1 cellular context compared by ENCODE assay signal in genomic region chr1:1615256-1616044, GRCh38.
TF ChIP-seq lines count a peak whose summit lies in the region.

Gene MIB2 (plus strand): TSS chr1:1615500. CDS start chr1:1623453, 7,953 bp downstream.

TF ChIP-seq in WTC11, 78 proteins besides CTCF, POLR2A, EP300 and RAD21 (continued from another document and continues in another):
- TF ChIP-seq, protein P1, sequence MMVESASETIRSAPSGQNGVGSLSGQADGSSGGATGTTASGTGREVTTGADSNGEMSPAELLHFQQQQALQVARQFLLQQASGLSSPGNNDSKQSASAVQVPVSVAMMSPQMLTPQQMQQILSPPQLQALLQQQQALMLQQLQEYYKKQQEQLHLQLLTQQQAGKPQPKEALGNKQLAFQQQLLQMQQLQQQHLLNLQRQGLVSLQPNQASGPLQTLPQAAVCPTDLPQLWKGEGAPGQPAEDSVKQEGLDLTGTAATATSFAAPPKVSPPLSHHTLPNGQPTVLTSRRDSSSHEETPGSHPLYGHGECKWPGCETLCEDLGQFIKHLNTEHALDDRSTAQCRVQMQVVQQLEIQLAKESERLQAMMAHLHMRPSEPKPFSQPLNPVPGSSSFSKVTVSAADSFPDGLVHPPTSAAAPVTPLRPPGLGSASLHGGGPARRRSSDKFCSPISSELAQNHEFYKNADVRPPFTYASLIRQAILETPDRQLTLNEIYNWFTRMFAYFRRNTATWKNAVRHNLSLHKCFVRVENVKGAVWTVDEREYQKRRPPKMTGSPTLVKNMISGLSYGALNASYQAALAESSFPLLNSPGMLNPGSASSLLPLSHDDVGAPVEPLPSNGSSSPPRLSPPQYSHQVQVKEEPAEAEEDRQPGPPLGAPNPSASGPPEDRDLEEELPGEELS (CRISPR knock-in tag; IDR thresholded peaks at IDR 0.05), result no peak
- no peak for TF ChIP-seq HMGA2 (CRISPR knock-in tag; IDR thresholded peaks at IDR 0.05)
- TF ChIP-seq IRF1 (CRISPR knock-in tag; IDR thresholded peaks at IDR 0.05), result no peak
- TF ChIP-seq, protein P2, sequence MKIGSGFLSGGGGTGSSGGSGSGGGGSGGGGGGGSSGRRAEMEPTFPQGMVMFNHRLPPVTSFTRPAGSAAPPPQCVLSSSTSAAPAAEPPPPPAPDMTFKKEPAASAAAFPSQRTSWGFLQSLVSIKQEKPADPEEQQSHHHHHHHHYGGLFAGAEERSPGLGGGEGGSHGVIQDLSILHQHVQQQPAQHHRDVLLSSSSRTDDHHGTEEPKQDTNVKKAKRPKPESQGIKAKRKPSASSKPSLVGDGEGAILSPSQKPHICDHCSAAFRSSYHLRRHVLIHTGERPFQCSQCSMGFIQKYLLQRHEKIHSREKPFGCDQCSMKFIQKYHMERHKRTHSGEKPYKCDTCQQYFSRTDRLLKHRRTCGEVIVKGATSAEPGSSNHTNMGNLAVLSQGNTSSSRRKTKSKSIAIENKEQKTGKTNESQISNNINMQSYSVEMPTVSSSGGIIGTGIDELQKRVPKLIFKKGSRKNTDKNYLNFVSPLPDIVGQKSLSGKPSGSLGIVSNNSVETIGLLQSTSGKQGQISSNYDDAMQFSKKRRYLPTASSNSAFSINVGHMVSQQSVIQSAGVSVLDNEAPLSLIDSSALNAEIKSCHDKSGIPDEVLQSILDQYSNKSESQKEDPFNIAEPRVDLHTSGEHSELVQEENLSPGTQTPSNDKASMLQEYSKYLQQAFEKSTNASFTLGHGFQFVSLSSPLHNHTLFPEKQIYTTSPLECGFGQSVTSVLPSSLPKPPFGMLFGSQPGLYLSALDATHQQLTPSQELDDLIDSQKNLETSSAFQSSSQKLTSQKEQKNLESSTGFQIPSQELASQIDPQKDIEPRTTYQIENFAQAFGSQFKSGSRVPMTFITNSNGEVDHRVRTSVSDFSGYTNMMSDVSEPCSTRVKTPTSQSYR (CRISPR knock-in tag; IDR thresholded peaks at IDR 0.05), result no peak
- TF ChIP-seq, protein P3, sequence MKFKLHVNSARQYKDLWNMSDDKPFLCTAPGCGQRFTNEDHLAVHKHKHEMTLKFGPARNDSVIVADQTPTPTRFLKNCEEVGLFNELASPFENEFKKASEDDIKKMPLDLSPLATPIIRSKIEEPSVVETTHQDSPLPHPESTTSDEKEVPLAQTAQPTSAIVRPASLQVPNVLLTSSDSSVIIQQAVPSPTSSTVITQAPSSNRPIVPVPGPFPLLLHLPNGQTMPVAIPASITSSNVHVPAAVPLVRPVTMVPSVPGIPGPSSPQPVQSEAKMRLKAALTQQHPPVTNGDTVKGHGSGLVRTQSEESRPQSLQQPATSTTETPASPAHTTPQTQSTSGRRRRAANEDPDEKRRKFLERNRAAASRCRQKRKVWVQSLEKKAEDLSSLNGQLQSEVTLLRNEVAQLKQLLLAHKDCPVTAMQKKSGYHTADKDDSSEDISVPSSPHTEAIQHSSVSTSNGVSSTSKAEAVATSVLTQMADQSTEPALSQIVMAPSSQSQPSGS (CRISPR knock-in tag; IDR thresholded peaks at IDR 0.05; ENCODE audit: borderline replicate concordance, low read depth), result no peak
- TF ChIP-seq, protein P4, sequence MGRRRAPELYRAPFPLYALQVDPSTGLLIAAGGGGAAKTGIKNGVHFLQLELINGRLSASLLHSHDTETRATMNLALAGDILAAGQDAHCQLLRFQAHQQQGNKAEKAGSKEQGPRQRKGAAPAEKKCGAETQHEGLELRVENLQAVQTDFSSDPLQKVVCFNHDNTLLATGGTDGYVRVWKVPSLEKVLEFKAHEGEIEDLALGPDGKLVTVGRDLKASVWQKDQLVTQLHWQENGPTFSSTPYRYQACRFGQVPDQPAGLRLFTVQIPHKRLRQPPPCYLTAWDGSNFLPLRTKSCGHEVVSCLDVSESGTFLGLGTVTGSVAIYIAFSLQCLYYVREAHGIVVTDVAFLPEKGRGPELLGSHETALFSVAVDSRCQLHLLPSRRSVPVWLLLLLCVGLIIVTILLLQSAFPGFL (CRISPR knock-in tag; IDR thresholded peaks at IDR 0.05; ENCODE audit: borderline replicate concordance), result no peak
- TF ChIP-seq FOXP1 (CRISPR knock-in tag; IDR thresholded peaks at IDR 0.05; ENCODE audit: borderline replicate concordance), result peak; percentile 62
- no peak for TF ChIP-seq TEAD1 (CRISPR knock-in tag; IDR thresholded peaks at IDR 0.05)
- no peak for TF ChIP-seq NFATC4 (CRISPR knock-in tag; IDR thresholded peaks at IDR 0.05)
- no peak for TF ChIP-seq EMX1 (CRISPR knock-in tag; IDR thresholded peaks at IDR 0.05)
- peak; percentile 60 for TF ChIP-seq USF2 (CRISPR knock-in tag; IDR thresholded peaks at IDR 0.05)
- TF ChIP-seq ZNF416 (CRISPR knock-in tag; IDR thresholded peaks at IDR 0.05), result no peak
- TF ChIP-seq NR1H2 (CRISPR knock-in tag; IDR thresholded peaks at IDR 0.05), result no peak
- TF ChIP-seq CBFB (CRISPR knock-in tag; IDR thresholded peaks at IDR 0.05; ENCODE audit: low read depth), result peak; percentile 56; the same call in 1 of the 2 replicates
- TF ChIP-seq, protein P5, sequence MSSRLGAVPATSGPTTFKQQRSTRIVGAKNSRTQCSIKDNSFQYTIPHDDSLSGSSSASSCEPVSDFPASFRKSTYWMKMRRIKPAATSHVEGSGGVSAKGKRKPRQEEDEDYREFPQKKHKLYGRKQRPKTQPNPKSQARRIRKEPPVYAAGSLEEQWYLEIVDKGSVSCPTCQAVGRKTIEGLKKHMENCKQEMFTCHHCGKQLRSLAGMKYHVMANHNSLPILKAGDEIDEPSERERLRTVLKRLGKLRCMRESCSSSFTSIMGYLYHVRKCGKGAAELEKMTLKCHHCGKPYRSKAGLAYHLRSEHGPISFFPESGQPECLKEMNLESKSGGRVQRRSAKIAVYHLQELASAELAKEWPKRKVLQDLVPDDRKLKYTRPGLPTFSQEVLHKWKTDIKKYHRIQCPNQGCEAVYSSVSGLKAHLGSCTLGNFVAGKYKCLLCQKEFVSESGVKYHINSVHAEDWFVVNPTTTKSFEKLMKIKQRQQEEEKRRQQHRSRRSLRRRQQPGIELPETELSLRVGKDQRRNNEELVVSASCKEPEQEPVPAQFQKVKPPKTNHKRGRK (CRISPR knock-in tag; IDR thresholded peaks at IDR 0.05; ENCODE audit: borderline replicate concordance), result no peak
- TF ChIP-seq, protein P6, sequence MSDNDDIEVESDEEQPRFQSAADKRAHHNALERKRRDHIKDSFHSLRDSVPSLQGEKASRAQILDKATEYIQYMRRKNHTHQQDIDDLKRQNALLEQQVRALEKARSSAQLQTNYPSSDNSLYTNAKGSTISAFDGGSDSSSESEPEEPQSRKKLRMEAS (CRISPR knock-in tag; IDR thresholded peaks at IDR 0.05), result peak; percentile 72; the same call in 1 of the 2 replicates
- no peak for TF ChIP-seq ZNF425 (CRISPR knock-in tag; conservative IDR thresholded peaks at IDR 0.05)
- TF ChIP-seq, protein P7, sequence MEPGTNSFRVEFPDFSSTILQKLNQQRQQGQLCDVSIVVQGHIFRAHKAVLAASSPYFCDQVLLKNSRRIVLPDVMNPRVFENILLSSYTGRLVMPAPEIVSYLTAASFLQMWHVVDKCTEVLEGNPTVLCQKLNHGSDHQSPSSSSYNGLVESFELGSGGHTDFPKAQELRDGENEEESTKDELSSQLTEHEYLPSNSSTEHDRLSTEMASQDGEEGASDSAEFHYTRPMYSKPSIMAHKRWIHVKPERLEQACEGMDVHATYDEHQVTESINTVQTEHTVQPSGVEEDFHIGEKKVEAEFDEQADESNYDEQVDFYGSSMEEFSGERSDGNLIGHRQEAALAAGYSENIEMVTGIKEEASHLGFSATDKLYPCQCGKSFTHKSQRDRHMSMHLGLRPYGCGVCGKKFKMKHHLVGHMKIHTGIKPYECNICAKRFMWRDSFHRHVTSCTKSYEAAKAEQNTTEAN (CRISPR knock-in tag; IDR thresholded peaks at IDR 0.05), result no peak
- TF ChIP-seq, protein P8, sequence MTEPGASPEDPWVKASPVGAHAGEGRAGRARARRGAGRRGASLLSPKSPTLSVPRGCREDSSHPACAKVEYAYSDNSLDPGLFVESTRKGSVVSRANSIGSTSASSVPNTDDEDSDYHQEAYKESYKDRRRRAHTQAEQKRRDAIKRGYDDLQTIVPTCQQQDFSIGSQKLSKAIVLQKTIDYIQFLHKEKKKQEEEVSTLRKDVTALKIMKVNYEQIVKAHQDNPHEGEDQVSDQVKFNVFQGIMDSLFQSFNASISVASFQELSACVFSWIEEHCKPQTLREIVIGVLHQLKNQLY (CRISPR knock-in tag; IDR thresholded peaks at IDR 0.05), result no peak
- no peak for TF ChIP-seq CREB1 (CRISPR knock-in tag; IDR thresholded peaks at IDR 0.05)
- no peak for TF ChIP-seq NR3C1 (CRISPR knock-in tag; conservative IDR thresholded peaks at IDR 0.05; ENCODE audit: low read depth)
- no peak for TF ChIP-seq IRF2 (CRISPR knock-in tag; IDR thresholded peaks at IDR 0.05; ENCODE audit: borderline replicate concordance, low read depth)
- no peak for TF ChIP-seq SOX15 (CRISPR knock-in tag; IDR thresholded peaks at IDR 0.05)
- no peak for TF ChIP-seq JAZF1 (CRISPR knock-in tag; IDR thresholded peaks at IDR 0.05)
- TF ChIP-seq HMGXB4 (CRISPR knock-in tag; IDR thresholded peaks at IDR 0.05), result peak; percentile 80
- no peak for TF ChIP-seq ZNF219 (CRISPR knock-in tag; IDR thresholded peaks at IDR 0.05; ENCODE audit: borderline replicate concordance)
- TF ChIP-seq JUN (CRISPR knock-in tag; IDR thresholded peaks at IDR 0.05), result no peak
- TF ChIP-seq NR2C2 (CRISPR knock-in tag; IDR thresholded peaks at IDR 0.05), result 0 out of 2 replicates have a peak, but pooled peaks have one; percentile 30
- TF ChIP-seq, protein P9, sequence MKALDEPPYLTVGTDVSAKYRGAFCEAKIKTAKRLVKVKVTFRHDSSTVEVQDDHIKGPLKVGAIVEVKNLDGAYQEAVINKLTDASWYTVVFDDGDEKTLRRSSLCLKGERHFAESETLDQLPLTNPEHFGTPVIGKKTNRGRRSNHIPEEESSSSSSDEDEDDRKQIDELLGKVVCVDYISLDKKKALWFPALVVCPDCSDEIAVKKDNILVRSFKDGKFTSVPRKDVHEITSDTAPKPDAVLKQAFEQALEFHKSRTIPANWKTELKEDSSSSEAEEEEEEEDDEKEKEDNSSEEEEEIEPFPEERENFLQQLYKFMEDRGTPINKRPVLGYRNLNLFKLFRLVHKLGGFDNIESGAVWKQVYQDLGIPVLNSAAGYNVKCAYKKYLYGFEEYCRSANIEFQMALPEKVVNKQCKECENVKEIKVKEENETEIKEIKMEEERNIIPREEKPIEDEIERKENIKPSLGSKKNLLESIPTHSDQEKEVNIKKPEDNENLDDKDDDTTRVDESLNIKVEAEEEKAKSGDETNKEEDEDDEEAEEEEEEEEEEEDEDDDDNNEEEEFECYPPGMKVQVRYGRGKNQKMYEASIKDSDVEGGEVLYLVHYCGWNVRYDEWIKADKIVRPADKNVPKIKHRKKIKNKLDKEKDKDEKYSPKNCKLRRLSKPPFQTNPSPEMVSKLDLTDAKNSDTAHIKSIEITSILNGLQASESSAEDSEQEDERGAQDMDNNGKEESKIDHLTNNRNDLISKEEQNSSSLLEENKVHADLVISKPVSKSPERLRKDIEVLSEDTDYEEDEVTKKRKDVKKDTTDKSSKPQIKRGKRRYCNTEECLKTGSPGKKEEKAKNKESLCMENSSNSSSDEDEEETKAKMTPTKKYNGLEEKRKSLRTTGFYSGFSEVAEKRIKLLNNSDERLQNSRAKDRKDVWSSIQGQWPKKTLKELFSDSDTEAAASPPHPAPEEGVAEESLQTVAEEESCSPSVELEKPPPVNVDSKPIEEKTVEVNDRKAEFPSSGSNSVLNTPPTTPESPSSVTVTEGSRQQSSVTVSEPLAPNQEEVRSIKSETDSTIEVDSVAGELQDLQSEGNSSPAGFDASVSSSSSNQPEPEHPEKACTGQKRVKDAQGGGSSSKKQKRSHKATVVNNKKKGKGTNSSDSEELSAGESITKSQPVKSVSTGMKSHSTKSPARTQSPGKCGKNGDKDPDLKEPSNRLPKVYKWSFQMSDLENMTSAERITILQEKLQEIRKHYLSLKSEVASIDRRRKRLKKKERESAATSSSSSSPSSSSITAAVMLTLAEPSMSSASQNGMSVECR (CRISPR knock-in tag; IDR thresholded peaks at IDR 0.05; ENCODE audit: borderline replicate concordance), result peak; percentile 70; the same call in 1 of the 2 replicates
- peak; percentile 6; the same call in 1 of the 2 replicates for TF ChIP-seq MYBL2 (CRISPR knock-in tag; IDR thresholded peaks at IDR 0.05)
- TF ChIP-seq ZNF671 (CRISPR knock-in tag; IDR thresholded peaks at IDR 0.05), result no peak
- TF ChIP-seq NFYB (CRISPR knock-in tag; conservative IDR thresholded peaks at IDR 0.05; ENCODE audit: low read depth), result no peak
- no peak for TF ChIP-seq FOXJ3 (CRISPR knock-in tag; IDR thresholded peaks at IDR 0.05; ENCODE audit: borderline replicate concordance)
- TF ChIP-seq ZNF138 (CRISPR knock-in tag; conservative IDR thresholded peaks at IDR 0.05), result no peak
- TF ChIP-seq SMAD4 (CRISPR knock-in tag; IDR thresholded peaks at IDR 0.05), result no peak
- TF ChIP-seq ZNF232 (CRISPR knock-in tag; IDR thresholded peaks at IDR 0.05), result no peak; the same call in 1 of the 2 replicates
